Comparison of ENCODE assay signal across 8 cellular contexts in genomic region chr1:149631126-149631525, GRCh38. TPM values are rescaled to one million over a fixed set of nuclear protein-coding genes. Genes with fewer than 3 reads are reported as not detected.
"Had no signal": no experiment of that assay in that cellular context is flagged by ENCODE, and none has a peak within 500 bp of the region (broad histone marks: within the 10 kb centered on the region; RNA-seq: fewer than 3 reads in every experiment).

No MANE protein-coding gene starts in this region.

RNA-seq across cellular contexts. Expression of gene PPIAL4C, which starts 47.5 kb away (rescaled TPM):
- total RNA-seq: activated B cell treated with CpG ODN at 0.5 μM for 24 hours; activated CD4-positive, alpha-beta memory T cell treated with anti-CD3 and anti-CD28 coated beads for 36 hours; activated CD4-positive, alpha-beta T cell treated with anti-CD3 and anti-CD28 coated beads for 36 hours; activated CD4-positive, alpha-beta T cell treated with anti-CD3 and anti-CD28 coated beads, Interleukin-2, amount 10 ng/mL, durations not matched to agents 24 days and 14 days; activated CD8-positive, alpha-beta memory T cell treated with anti-CD3 and anti-CD28 coated beads for 36 hours; activated CD8-positive, alpha-beta T cell treated with anti-CD3 and anti-CD28 coated beads for 36 hours; T-helper 1 cell treated with Interleukin-12 subunit alpha and Interleukin-12 subunit beta and Interleukin-4 antibody, amounts not matched to agents 30 ng/mL and 1 ng/mL, for 36 hours; T-helper 17 cell had no signal
